In genomic region chr2:131492015-131492417, GRCh38 we compare ENCODE assay signal across 8 cellular contexts. TPM values are rescaled to one million over a fixed set of nuclear protein-coding genes. Genes with fewer than 3 reads are reported as not detected.
DNase-seq lines count a peak whose midpoint lies in the region; ATAC-seq and TF ChIP-seq lines count a peak whose summit lies in the region.
"Not testable (repeated sequence)": the region's sequence is repeated elsewhere in the genome, so short reads cannot be mapped to it uniquely, and the experiment has no call there.

A gene with protein sequence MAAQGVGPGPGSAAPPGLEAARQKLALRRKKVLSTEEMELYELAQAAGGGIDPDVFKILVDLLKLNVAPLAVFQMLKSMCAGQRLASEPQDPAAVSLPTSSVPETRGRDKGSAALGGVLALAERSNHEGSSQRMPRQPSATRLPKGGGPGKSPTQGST (minus strand): TSS chr2:131492397. CDS start chr2:131492376, 21 bp downstream.

- H3K36me3 ChIP-seq in ACC112 (ENCODE audit: insufficient read depth, low read length); endodermal cell (ENCODE audit: control insufficient read depth, insufficient read depth, low read length): not testable (repeated sequence)

- ATAC-seq in GM18907 (IDR thresholded peaks at IDR 0.05; ENCODE audit: unreplicated experiment) (peak; percentile 26), HG02763 (IDR thresholded peaks at IDR 0.05; ENCODE audit: unreplicated experiment) (peak; percentile 15), left lobe of liver (peak; percentile 1)
- ATAC-seq in activated T-cell treated with anti-CD3 and anti-CD28 coated beads, Interleukin-2, amount 50 U/mL, for 4 hours: peak; percentile 4 to 13

- not testable (repeated sequence) for TF ChIP-seq CTCF in LNCaP clone FGC (IDR thresholded peaks at IDR 0.05; ENCODE audit: control insufficient read depth, extremely low read depth, insufficient read depth); endodermal cell (conservative IDR thresholded peaks at IDR 0.05)

- H3K27me3 Mint-ChIP-seq in activated T-cell treated with anti-CD3 and anti-CD28 coated beads, Interleukin-2, amount 50 U/mL, for 4 hours (ENCODE audit: low read depth); endodermal cell (ENCODE audit: insufficient read depth): not testable (repeated sequence)

- H3K9ac ChIP-seq in endodermal cell (ENCODE audit: extremely low read depth, low read length, poor library complexity, severe bottlenecking): peak within 1 kb of the TSS; percentile 88

- H3K4me1 ChIP-seq in ACC112 (ENCODE audit: control insufficient read depth, insufficient read depth, low read length, unreplicated experiment): peaks cover 12% of the 10 kb centered on the region
- not testable (repeated sequence) for H3K4me1 ChIP-seq in endodermal cell (ENCODE audit: control insufficient read depth, insufficient read depth, low read length)

- H3K9me3 ChIP-seq in endodermal cell (ENCODE audit: control insufficient read depth, low read length): not testable (repeated sequence)

- peaks cover 62% of the 10 kb centered on the region for H3K79me2 ChIP-seq in ACC112 (ENCODE audit: control insufficient read depth, insufficient read depth, low read length, unreplicated experiment)

- H3K27me3 ChIP-seq in ACC112 (ENCODE audit: insufficient read depth, low read length); endodermal cell (ENCODE audit: control insufficient read depth, insufficient read depth, low read length, poor library complexity, severe bottlenecking): not testable (repeated sequence)

- peak within 1 kb of the TSS; percentile 75 for H2AFZ ChIP-seq in ACC112 (ENCODE audit: low read length, unreplicated experiment)

- H3K4me3 Mint-ChIP-seq in activated T-cell treated with anti-CD3 and anti-CD28 coated beads, Interleukin-2, amount 50 U/mL, for 4 hours: peak within 1 kb of the TSS; percentile 96
- H3K4me3 Mint-ChIP-seq in endodermal cell: peak within 1 kb of the TSS; percentile 95

- H3K27ac ChIP-seq in ACC112 (ENCODE audit: low read depth, low read length): peak within 1 kb of the TSS; percentile 69
- peak within 1 kb of the TSS; percentile 77 for H3K27ac ChIP-seq in endodermal cell (ENCODE audit: low read depth, low read length)

- H3K27ac Mint-ChIP-seq in endodermal cell: peak within 1 kb of the TSS; percentile 98

- not testable (repeated sequence) for DNase-seq in LNCaP clone FGC (ENCODE audit: low read depth); activated T-cell treated with anti-CD3 and anti-CD28 coated beads, Interleukin-2, amount 50 U/mL, for 4 hours; endodermal cell; left lobe of liver (ENCODE audit: low spot score)
- peak; percentile 17 for DNase-seq in putamen (ENCODE audit: low spot score)

- H3K4me3 ChIP-seq in ACC112 (ENCODE audit: low read depth, low read length): peak within 1 kb of the TSS; percentile 90
- H3K4me3 ChIP-seq in LNCaP clone FGC (ENCODE audit: low read depth, low read length): peak within 1 kb of the TSS; percentile 97
- H3K4me3 ChIP-seq in endodermal cell (ENCODE audit: low read length): peak within 1 kb of the TSS; percentile 96

- not testable (repeated sequence) for H3K36me3 Mint-ChIP-seq in activated T-cell treated with anti-CD3 and anti-CD28 coated beads, Interleukin-2, amount 50 U/mL, for 4 hours (ENCODE audit: insufficient read depth); endodermal cell (ENCODE audit: low read depth)

- peaks cover 33% of the 10 kb centered on the region for H3K4me1 Mint-ChIP-seq in activated T-cell treated with anti-CD3 and anti-CD28 coated beads, Interleukin-2, amount 50 U/mL, for 4 hours (ENCODE audit: low read depth)
- H3K4me1 Mint-ChIP-seq in endodermal cell: peaks cover 16% of the 10 kb centered on the region

- 2% methylated on average over 12 to 53 of the region's 53 CpGs for WGBS in endodermal cell (ENCODE audit: insufficient coverage in 1 of 2, insufficient read length in 1 of 2), 2 experiments

- H3K9me3 Mint-ChIP-seq in activated T-cell treated with anti-CD3 and anti-CD28 coated beads, Interleukin-2, amount 50 U/mL, for 4 hours; endodermal cell: not testable (repeated sequence)

RNA-seq across cellular contexts. Expression of the gene that starts here (rescaled TPM):
- total RNA-seq in activated T-cell treated with anti-CD3 and anti-CD28 coated beads, Interleukin-2, amount 50 U/mL, for 4 hours: 100 to 1,000 TPM in 2 of 3 donors, 10 to 100 TPM in 1; 54.5 to 166 (median 115) TPM
- 100 to 1,000 TPM; 133 to 144 TPM for total RNA-seq in endodermal cell
- 105 TPM for polyA plus RNA-seq in endodermal cell (2013, experiment 1 of 2)
- 98.1 TPM for polyA plus RNA-seq in endodermal cell (2013, experiment 2 of 2)
- 60.2 TPM for total RNA-seq in left lobe of liver
